In the genomic region with DNA sequence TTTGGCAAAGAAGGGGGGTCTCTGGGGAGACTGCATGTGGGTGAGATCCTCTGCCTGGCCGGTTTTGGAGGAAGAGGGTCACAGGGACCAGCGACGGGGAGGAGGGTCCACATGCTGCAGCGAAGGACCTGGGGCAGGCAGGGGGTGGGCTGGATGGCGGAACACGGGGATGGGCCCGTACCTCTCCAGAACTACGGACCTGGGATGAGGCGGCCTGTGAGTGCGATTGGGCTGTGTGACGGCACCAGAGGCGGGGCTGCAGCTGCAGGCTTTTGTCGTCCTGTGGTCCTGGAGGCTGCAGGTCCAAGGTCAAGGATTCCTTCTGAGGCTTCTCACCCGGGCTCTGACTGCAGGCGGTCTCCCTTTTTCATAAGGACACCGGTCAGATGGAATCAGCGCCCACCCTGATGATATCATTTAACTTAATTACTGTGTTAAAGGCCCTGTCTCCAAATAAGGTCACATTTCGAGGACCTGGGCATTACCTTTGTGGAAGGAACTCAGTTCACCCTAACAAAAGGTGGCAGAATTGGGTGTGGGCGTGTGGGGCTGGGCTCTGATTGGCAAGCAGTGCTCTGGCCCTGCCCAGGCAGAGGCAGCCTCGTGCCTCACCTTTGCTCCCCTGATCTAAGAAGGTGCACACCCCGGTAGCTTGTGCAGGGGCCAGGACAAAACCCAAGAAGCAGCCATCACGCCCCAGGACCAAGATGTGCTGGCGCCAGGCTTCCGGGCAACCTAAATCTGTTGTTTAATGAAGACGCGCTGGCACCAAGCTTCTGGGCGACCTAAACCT, we compare ENCODE assay signal across 30 cellular contexts.
"Had no signal": no experiment of that assay in that cellular context is flagged by ENCODE, and none has a peak within 500 bp of the region (broad histone marks: within the 10 kb centered on the region; RNA-seq: fewer than 3 reads in every experiment).

No MANE protein-coding gene starts in this region.

- H3K9me3 Mint-ChIP-seq: natural killer cell treated with Interleukin-12 subunit alpha and Interleukin-12 subunit beta and Interleukin-15 and Interleukin-18, amount 100 ng/mL, for 72 hours had no signal

- H3K27me3 ChIP-seq: ascending aorta, cardiac muscle cell, dorsolateral prefrontal cortex, gastroesophageal sphincter, hepatocyte, neutrophil, tibial nerve had no signal

- H3K36me3 ChIP-seq: cardiac muscle cell, neutrophil had no signal

- H3K27ac ChIP-seq: ascending aorta, cardiac muscle cell, coronary artery, dorsolateral prefrontal cortex, gastroesophageal sphincter, hepatocyte, neutrophil, skin epidermis, tibial nerve had no signal

- H3K4me3 ChIP-seq: ascending aorta, cardiac muscle cell, coronary artery, dorsolateral prefrontal cortex, gastroesophageal sphincter, hepatocyte, lung, skin epidermis, tibial nerve had no signal

- ATAC-seq: activated T-cell treated with anti-CD3 and anti-CD28 coated beads, Interleukin-2, amount 50 U/mL, for 72 hours; gastroesophageal sphincter; left lobe of liver; natural killer cell treated with Interleukin-12 subunit alpha and Interleukin-12 subunit beta and Interleukin-15 and Interleukin-18, amount 100 ng/mL, for 72 hours; sciatic nerve had no signal

- H3K9me3 ChIP-seq: neutrophil had no signal

- H3K4me3 Mint-ChIP-seq: activated B cell treated with CpG ODN at 0.5 μM for 24 hours; activated naive CD4-positive, alpha-beta T cell treated with anti-CD3 and anti-CD28 coated beads for 36 hours; activated naive CD8-positive, alpha-beta T cell treated with anti-CD3 and anti-CD28 coated beads, Interleukin-2, amount 10 ng/mL, durations not matched to agents 7 days and 5 days; activated T-cell treated with anti-CD3 and anti-CD28 coated beads, Interleukin-2, amount 50 U/mL, for 72 hours; brain; natural killer cell treated with Interleukin-12 subunit alpha and Interleukin-12 subunit beta and Interleukin-15 and Interleukin-18, amount 100 ng/mL, for 72 hours; T-helper 2 cell treated with Interferon-gamma antibody and Interleukin-4, amounts not matched to agents 5 μg/mL and 100 μg/mL, for 36 hours had no signal

- DNase-seq: activated B cell treated with CpG ODN at 0.5 μM for 24 hours; activated CD4-positive, alpha-beta T cell treated with anti-CD3 and anti-CD28 coated beads, Interleukin-2, amount 50 U/mL, for 4 hours; activated effector memory CD4-positive, alpha-beta T cell treated with anti-CD3 and anti-CD28 coated beads, Interleukin-2, amount 50 U/mL, for 16 hours; activated naive CD4-positive, alpha-beta T cell treated with anti-CD3 and anti-CD28 coated beads for 36 hours; activated naive CD8-positive, alpha-beta T cell treated with anti-CD3 and anti-CD28 coated beads, Interleukin-2, amount 10 ng/mL, durations not matched to agents 7 days and 5 days; activated T-cell treated with anti-CD3 and anti-CD28 coated beads for 4 hours; activated T-cell treated with anti-CD3 and anti-CD28 coated beads, Interleukin-2, amount 50 U/mL, for 72 hours; cerebellar nuclear complex; effector memory CD4-positive, alpha-beta T cell; erythroblast; islet precursor cell; mesendoderm; stimulated activated CD4-positive, alpha-beta T cell treated with anti-CD3 and anti-CD28 coated beads, Interleukin-4, amount 100 ng/mL, for 4 hours; stimulated activated naive CD4-positive, alpha-beta T cell treated with Interleukin-2 at 50 U/mL for 16 hours; T-helper 1 cell had no signal

- H3K27ac Mint-ChIP-seq: activated B cell treated with CpG ODN at 0.5 μM for 24 hours; activated naive CD4-positive, alpha-beta T cell treated with anti-CD3 and anti-CD28 coated beads for 36 hours; activated naive CD8-positive, alpha-beta T cell treated with anti-CD3 and anti-CD28 coated beads, Interleukin-2, amount 10 ng/mL, durations not matched to agents 7 days and 5 days; activated T-cell treated with anti-CD3 and anti-CD28 coated beads, Interleukin-2, amount 50 U/mL, for 72 hours; T-helper 2 cell treated with Interferon-gamma antibody and Interleukin-4, amounts not matched to agents 5 μg/mL and 100 μg/mL, for 36 hours had no signal

- H3K27me3 Mint-ChIP-seq: activated B cell treated with CpG ODN at 0.5 μM for 24 hours; activated naive CD8-positive, alpha-beta T cell treated with anti-CD3 and anti-CD28 coated beads, Interleukin-2, amount 10 ng/mL, durations not matched to agents 7 days and 5 days; brain; natural killer cell treated with Interleukin-12 subunit alpha and Interleukin-12 subunit beta and Interleukin-15 and Interleukin-18, amount 100 ng/mL, for 72 hours had no signal

- H3K36me3 Mint-ChIP-seq: natural killer cell treated with Interleukin-12 subunit alpha and Interleukin-12 subunit beta and Interleukin-15 and Interleukin-18, amount 100 ng/mL, for 72 hours had no signal

- H3K4me1 ChIP-seq: ascending aorta had no signal

- H3K4me2 ChIP-seq: hepatocyte had no signal

- H2AFZ ChIP-seq: hepatocyte had no signal
